Comparison of ENCODE assay signal across 32 cellular contexts in genomic region chr11:69512790-69513189, GRCh38. TPM values are rescaled to one million over a fixed set of nuclear protein-coding genes. Genes with fewer than 3 reads are reported as not detected.
"Had no signal": no experiment of that assay in that cellular context is flagged by ENCODE, and none has a peak within 500 bp of the region (broad histone marks: within the 10 kb centered on the region; RNA-seq: fewer than 3 reads in every experiment).

No MANE protein-coding gene starts in this region.

- H3K79me2 ChIP-seq: hepatocyte had no signal

- H2AFZ ChIP-seq: hepatocyte had no signal

- H3K27me3 ChIP-seq: colonic mucosa, gastrocnemius medialis, hepatocyte, uterus had no signal

- H3K9me3 Mint-ChIP-seq: natural killer cell; stimulated activated effector memory CD8-positive, alpha-beta T cell treated with anti-CD3 and anti-CD28 coated beads, Interleukin-12 subunit alpha, Interleukin-12 subunit beta, amount 100 ng/mL, for 72 hours had no signal

- H3K9me3 ChIP-seq: colonic mucosa, gastrocnemius medialis, prostate gland, thoracic aorta, uterus had no signal

- H3K4me3 ChIP-seq: colonic mucosa, gastrocnemius medialis, hepatocyte, prostate gland, skin epidermis, thoracic aorta, uterus had no signal

- H3K36me3 ChIP-seq: colonic mucosa, gastrocnemius medialis, prostate gland, thoracic aorta, uterus had no signal

- H3K27ac ChIP-seq: colonic mucosa, gastrocnemius medialis, hepatocyte, prostate gland, skin epidermis, thoracic aorta, uterus had no signal

- FAIRE-seq: bronchial epithelial cell, keratinocyte had no signal

- H3K36me3 Mint-ChIP-seq: natural killer cell; stimulated activated effector memory CD8-positive, alpha-beta T cell treated with anti-CD3 and anti-CD28 coated beads, Interleukin-12 subunit alpha, Interleukin-12 subunit beta, amount 100 ng/mL, for 72 hours had no signal

- ATAC-seq: activated T-cell treated with anti-CD3 and anti-CD28 coated beads, Interleukin-2, amount 50 U/mL, for 72 hours; gastrocnemius medialis; natural killer cell; sciatic nerve; stimulated activated effector memory CD8-positive, alpha-beta T cell treated with anti-CD3 and anti-CD28 coated beads, Interleukin-12 subunit alpha, Interleukin-12 subunit beta, amount 100 ng/mL, for 72 hours had no signal

- DNase-seq: activated B cell treated with CpG ODN at 0.5 μM for 24 hours; activated CD4-positive, alpha-beta T cell treated with anti-CD3 and anti-CD28 coated beads, Interleukin-2, amount 50 U/mL, for 4 hours; activated naive CD4-positive, alpha-beta T cell; activated T-cell treated with anti-CD3 and anti-CD28 coated beads for 4 hours; activated T-cell treated with anti-CD3 and anti-CD28 coated beads, Interleukin-2, amount 50 U/mL, for 72 hours; anterior cingulate cortex; colonic mucosa; effector CD8-positive, alpha-beta T cell; erythroblast; gastrocnemius medialis; glutamatergic neuron; natural killer cell; retina; stimulated activated CD4-positive, alpha-beta T cell treated with anti-CD3 and anti-CD28 coated beads, Interleukin-4, amount 100 ng/mL, for 24 hours; T-helper 1 cell; trophoblast cell had no signal

- H3K4me2 ChIP-seq: hepatocyte had no signal

- H3K4me1 ChIP-seq: colonic mucosa, gastrocnemius medialis, prostate gland, uterus had no signal

- H3K27ac Mint-ChIP-seq: activated B cell treated with CpG ODN at 0.5 μM for 24 hours; activated naive CD8-positive, alpha-beta T cell; activated T-cell treated with anti-CD3 and anti-CD28 coated beads, Interleukin-2, amount 50 U/mL, for 72 hours; natural killer cell; stimulated activated effector memory CD8-positive, alpha-beta T cell treated with anti-CD3 and anti-CD28 coated beads, Interleukin-12 subunit alpha, Interleukin-12 subunit beta, amount 100 ng/mL, for 72 hours; stimulated activated naive CD8-positive, alpha-beta T cell treated with anti-CD3 and anti-CD28 coated beads, Interleukin-15, Interleukin-2, amounts not matched to agents 100 ng/mL and 50 ng/mL, for 24 hours; T-helper 2 cell treated with Interferon-gamma antibody and Interleukin-4, amounts not matched to agents 5 μg/mL and 100 μg/mL, for 36 hours had no signal

- H3K4me3 Mint-ChIP-seq: activated B cell treated with CpG ODN at 0.5 μM for 24 hours; activated naive CD8-positive, alpha-beta T cell; activated T-cell treated with anti-CD3 and anti-CD28 coated beads, Interleukin-2, amount 50 U/mL, for 72 hours; natural killer cell; stimulated activated effector memory CD8-positive, alpha-beta T cell treated with anti-CD3 and anti-CD28 coated beads, Interleukin-12 subunit alpha, Interleukin-12 subunit beta, amount 100 ng/mL, for 72 hours; stimulated activated naive CD8-positive, alpha-beta T cell treated with anti-CD3 and anti-CD28 coated beads, Interleukin-15, Interleukin-2, amounts not matched to agents 100 ng/mL and 50 ng/mL, for 24 hours; T-helper 2 cell treated with Interferon-gamma antibody and Interleukin-4, amounts not matched to agents 5 μg/mL and 100 μg/mL, for 36 hours had no signal

RNA-seq across cellular contexts. Expression of gene LINC01488, which starts 31.3 kb away (rescaled TPM):
- total RNA-seq: activated B cell treated with CpG ODN at 0.5 μM for 24 hours; activated T-cell treated with anti-CD3 and anti-CD28 coated beads, Interleukin-2, amount 50 U/mL, for 72 hours; bronchial epithelial cell; colonic mucosa; gastrocnemius medialis; mononuclear cell; natural killer cell; osteocyte; prostate gland; sciatic nerve; subcutaneous adipose tissue; thoracic aorta; uterus had no signal
- polyA plus RNA-seq: adipose tissue, keratinocyte had no signal
